8 cellular contexts compared by ENCODE assay signal in the genomic region with DNA sequence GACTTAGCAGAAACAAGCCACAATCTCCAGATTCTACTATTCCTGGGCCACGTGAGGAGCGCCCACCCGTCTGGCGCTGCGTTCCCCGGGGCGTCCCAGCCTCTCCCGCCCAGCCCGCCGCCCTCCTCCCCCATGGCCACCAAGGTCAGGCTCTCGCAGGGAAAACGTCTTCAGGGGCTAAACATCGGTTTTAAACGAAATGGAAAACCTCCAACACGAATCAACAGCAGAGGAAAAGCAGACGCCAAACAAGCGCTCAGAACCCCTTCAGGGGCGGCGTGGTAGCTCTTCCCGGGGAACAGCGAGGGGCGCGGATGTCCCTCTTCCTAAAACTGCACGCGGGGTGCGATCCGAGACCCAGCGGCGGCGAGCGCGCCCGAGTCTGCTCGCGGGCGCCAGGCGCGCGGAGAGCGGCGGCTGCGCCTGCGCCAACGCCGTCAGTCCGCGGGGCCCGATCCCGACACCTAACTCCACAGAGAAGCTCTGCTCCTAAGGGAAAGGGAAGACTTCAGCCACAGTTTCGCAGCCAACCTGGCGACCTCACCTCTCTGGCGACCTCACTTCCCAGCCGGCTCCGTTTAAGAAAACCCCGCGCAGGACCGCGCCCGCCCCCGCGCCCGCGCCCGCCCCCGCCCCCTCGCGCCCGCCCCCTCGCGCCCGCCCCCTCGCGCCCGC. TPM values are rescaled to one million over a fixed set of nuclear protein-coding genes. Genes with fewer than 3 reads are reported as not detected.
DNase-seq lines count a peak whose midpoint lies in the region; ATAC-seq and TF ChIP-seq lines count a peak whose summit lies in the region.

No MANE protein-coding gene starts in this region.

- H4K91ac ChIP-seq in neuronal stem cell (ENCODE audit: low read depth, low read length, poor library complexity) = no peak overlapping the region

- peaks cover 0 to 4% of the 10 kb centered on the region in 2 donors for H3K4me1 ChIP-seq in neuronal stem cell (ENCODE audit: control insufficient read depth in 2 of 2, insufficient read depth in 1 of 2, low read depth in 1 of 2, low read length in 2 of 2)
- peaks cover 6 to 10% of the 10 kb centered on the region in 2 donors for H3K4me1 ChIP-seq in thyroid gland

- H3K4me1 Mint-ChIP-seq in activated naive CD4-positive, alpha-beta T cell treated with anti-CD3 and anti-CD28 coated beads for 36 hours (ENCODE audit: low read depth) = peaks cover 16% of the 10 kb centered on the region

- no peak for TF ChIP-seq EP300 in Ishikawa (IDR thresholded peaks at IDR 0.05; ENCODE audit: borderline replicate concordance)

- H3K9me3 ChIP-seq in neuronal stem cell (replicated peaks in 1 of 2; ENCODE audit: control insufficient read depth in 2 of 2, insufficient read depth in 1 of 2, low read depth in 1 of 2, low read length in 2 of 2) (no peaks in the 10 kb centered on the region), thyroid gland (no peaks in the 10 kb centered on the region)

- TF ChIP-seq RAD21 in Ishikawa (IDR thresholded peaks at IDR 0.05; ENCODE audit: low read depth) = no peak

- WGBS in neuronal stem cell (ENCODE audit: extremely low coverage in 2 of 2, insufficient read length in 2 of 2, insufficient replicate concordance in 1 of 2), 2 donors = no CpG with 5 or more reads among the region's 74 CpGs
- WGBS in thyroid gland, 2 donors = 0 to 1% methylated on average over 23 to 38 of the region's 74 CpGs

- peaks cover 12% of the 10 kb centered on the region for H3K36me3 Mint-ChIP-seq in activated naive CD4-positive, alpha-beta T cell treated with anti-CD3 and anti-CD28 coated beads for 36 hours (ENCODE audit: low read depth)

- H3K4me2 ChIP-seq in neuronal stem cell (ENCODE audit: insufficient read depth, low read length, poor library complexity, severe bottlenecking) = peak overlapping the region; percentile 73

- H2AK5ac ChIP-seq in neuronal stem cell (ENCODE audit: low read depth, low read length) = no peak overlapping the region

- H2BK120ac ChIP-seq in neuronal stem cell (ENCODE audit: low read depth, low read length) = peak overlapping the region; percentile 27

- peak overlapping the region; percentile 95 for H3K4me3 Mint-ChIP-seq in activated naive CD4-positive, alpha-beta T cell treated with anti-CD3 and anti-CD28 coated beads for 36 hours

- peak overlapping the region; percentile 97 for H3K27ac Mint-ChIP-seq in activated naive CD4-positive, alpha-beta T cell treated with anti-CD3 and anti-CD28 coated beads for 36 hours

- H3K9me3 Mint-ChIP-seq in activated naive CD4-positive, alpha-beta T cell treated with anti-CD3 and anti-CD28 coated beads for 36 hours = no peaks in the 10 kb centered on the region

- peak overlapping the region; percentile 63 for H3K23ac ChIP-seq in neuronal stem cell (ENCODE audit: low read depth, low read length, poor library complexity)

- peak overlapping the region; percentile 99 for H2AFZ ChIP-seq in neuronal stem cell (ENCODE audit: low read length)

- intact Hi-C loops in activated naive CD4-positive, alpha-beta T cell treated with anti-CD3 and anti-CD28 coated beads for 36 hours (cut with micrococcal nuclease) = loop anchor here (1.0 to 2.0 kb wide), 2 partner anchors 100 to 119 kb away; a partner anchor contains a TSS
- intact Hi-C loops in thyroid gland (cut with DNase I) = loop anchor here (5.0 kb wide), 2 partner anchors 40 to 180 kb away; a partner anchor contains a TSS

- H3K27me3 ChIP-seq in neuronal stem cell (ENCODE audit: control insufficient read depth in 3 of 3, insufficient read depth in 3 of 3, low read depth in 1 of 3, low read length in 3 of 3) (no peaks in the 10 kb centered on the region), thyroid gland (no peaks in the 10 kb centered on the region)

- no peak overlapping the region for H3K4ac ChIP-seq in neuronal stem cell (ENCODE audit: low read length)

- H2BK12ac ChIP-seq in neuronal stem cell (ENCODE audit: low read length) = no peak overlapping the region

- H3K27ac ChIP-seq in neuronal stem cell (replicated peaks; ENCODE audit: low read length) (peak overlapping the region; percentile 92), thyroid gland (peak overlapping the region; percentile 63 to 88 (median 72))

- no peaks in the 10 kb centered on the region for H3K79me1 ChIP-seq in neuronal stem cell (ENCODE audit: low read depth, low read length)

- H4K8ac ChIP-seq in neuronal stem cell (ENCODE audit: low read depth, low read length) = no peak overlapping the region

- TF ChIP-seq CTCF in thyroid gland (IDR thresholded peaks at IDR 0.05) = no peak

- H2BK5ac ChIP-seq in neuronal stem cell (ENCODE audit: low read length) = peak overlapping the region; percentile 85

- DNase-seq in Daoy (ENCODE audit: low read depth) = peak; percentile 79
- peak; percentile 66 for DNase-seq in RPMI7951 (ENCODE audit: low read depth)
- peak; percentile 72 for DNase-seq in activated naive CD4-positive, alpha-beta T cell treated with anti-CD3 and anti-CD28 coated beads for 36 hours
- peak; percentile 85 for DNase-seq in germinal center (ENCODE audit: low spot score)
- peak; percentile 79 for DNase-seq in neuronal stem cell (ENCODE audit: low spot score)
- DNase-seq in thyroid gland = peak; percentile 51 to 61

- H3K4me3 ChIP-seq in neuronal stem cell (ENCODE audit: low read length in 2 of 2) (peak overlapping the region; percentile 88 to 99), thyroid gland (replicated peaks in 1 of 3) (peak overlapping the region; percentile 42 to 98 (median 44))

- no peak overlapping the region for H3K14ac ChIP-seq in neuronal stem cell (ENCODE audit: low read length)

- peak; percentile 47 for ATAC-seq in GM21717 (IDR thresholded peaks at IDR 0.05; ENCODE audit: unreplicated experiment)

- H3K18ac ChIP-seq in neuronal stem cell (ENCODE audit: low read length) = peak overlapping the region; percentile 92

- H2BK15ac ChIP-seq in neuronal stem cell (ENCODE audit: low read length) = no peak overlapping the region

- no peak for TF ChIP-seq POLR2A in thyroid gland (IDR thresholded peaks at IDR 0.05)

- H3K36me3 ChIP-seq in neuronal stem cell (replicated peaks in 1 of 2; ENCODE audit: control insufficient read depth in 2 of 2, insufficient read depth in 2 of 2, low read length in 2 of 2) (peaks cover 10 to 22% of the 10 kb centered on the region in 2 donors), thyroid gland (peaks cover 7 to 9% of the 10 kb centered on the region in 2 donors)

- CTCF ChIA-PET in activated naive CD4-positive, alpha-beta T cell treated with anti-CD3 and anti-CD28 coated beads for 36 hours (lab: Charles Lee) = interaction anchor here (0.7 to 2.0 kb wide), 9 partner anchors 24 to 467 kb away, joined by 3 to 8 read pairs (median 3); a partner anchor contains a TSS

- peak overlapping the region; percentile 90 for H3K9ac ChIP-seq in neuronal stem cell (ENCODE audit: low read depth, low read length, poor library complexity)

- H3K27me3 Mint-ChIP-seq in activated naive CD4-positive, alpha-beta T cell treated with anti-CD3 and anti-CD28 coated beads for 36 hours (ENCODE audit: low read depth) = no peaks in the 10 kb centered on the region

TF ChIP-seq in Ishikawa, 13 proteins besides CTCF, POLR2A, EP300 and RAD21 (continues in another document):
- TF ChIP-seq, protein P1, sequence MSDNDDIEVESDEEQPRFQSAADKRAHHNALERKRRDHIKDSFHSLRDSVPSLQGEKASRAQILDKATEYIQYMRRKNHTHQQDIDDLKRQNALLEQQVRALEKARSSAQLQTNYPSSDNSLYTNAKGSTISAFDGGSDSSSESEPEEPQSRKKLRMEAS (IDR thresholded peaks at IDR 0.05) = peak; percentile 34; the same call in 1 of the 2 replicates
- TF ChIP-seq, protein P2, sequence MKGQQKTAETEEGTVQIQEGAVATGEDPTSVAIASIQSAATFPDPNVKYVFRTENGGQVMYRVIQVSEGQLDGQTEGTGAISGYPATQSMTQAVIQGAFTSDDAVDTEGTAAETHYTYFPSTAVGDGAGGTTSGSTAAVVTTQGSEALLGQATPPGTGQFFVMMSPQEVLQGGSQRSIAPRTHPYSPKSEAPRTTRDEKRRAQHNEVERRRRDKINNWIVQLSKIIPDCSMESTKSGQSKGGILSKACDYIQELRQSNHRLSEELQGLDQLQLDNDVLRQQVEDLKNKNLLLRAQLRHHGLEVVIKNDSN (IDR thresholded peaks at IDR 0.05) = peak; percentile 56
- no peak for TF ChIP-seq NFIC (IDR thresholded peaks at IDR 0.05)
- no peak for TF ChIP-seq YY1 (IDR thresholded peaks at IDR 0.05; ENCODE audit: low read depth)
- TF ChIP-seq TAF1 (IDR thresholded peaks at IDR 0.05; ENCODE audit: low read depth) = peak; percentile 64; the same call in 1 of the 2 replicates
- TF ChIP-seq CEBPB (IDR thresholded peaks at IDR 0.05) = no peak
- TF ChIP-seq CREB1 (IDR thresholded peaks at IDR 0.05; ENCODE audit: low read depth) = no peak
- 0 out of 2 replicates have a peak, but pooled peaks have one; percentile 36 for TF ChIP-seq ZBTB7A (IDR thresholded peaks at IDR 0.05; ENCODE audit: low read depth)
- TF ChIP-seq FOXM1 (IDR thresholded peaks at IDR 0.05; ENCODE audit: borderline replicate concordance, low read depth) = no peak
- no peak for TF ChIP-seq TEAD4 (IDR thresholded peaks at IDR 0.05)
- TF ChIP-seq EGR1 (IDR thresholded peaks at IDR 0.05) = no peak
- TF ChIP-seq TCF12 (IDR thresholded peaks at IDR 0.05; ENCODE audit: low read depth) = no peak; the same call in none of the 2 replicates

RNA-seq across cellular contexts. Expression of a gene that starts 0.5 kb away (rescaled TPM):
- 13.5 and 15.9 TPM in 2 replicates for total RNA-seq in Daoy (2014; rRNA removed; shearing (Covaris generic))
- total RNA-seq in RPMI7951 (2014; rRNA removed; shearing (Covaris generic)) = 11.4 and 18.3 TPM in 2 replicates
- total RNA-seq in activated naive CD4-positive, alpha-beta T cell treated with anti-CD3 and anti-CD28 coated beads for 36 hours = 10 to 100 TPM; 31.4 to 32.1 TPM
- polyA plus RNA-seq in neuronal stem cell (2013, experiment 1 of 2) = 22.7 TPM
- polyA plus RNA-seq in neuronal stem cell (2013, experiment 2 of 2) = 25.4 TPM
- total RNA-seq in thyroid gland = 10 to 100 TPM; 31.9 to 42.9 (median 37.2) TPM

RNA-seq across cellular contexts. Expression of a gene that starts 27.5 kb away (rescaled TPM):
- total RNA-seq in Daoy (2014; rRNA removed; shearing (Covaris generic)) = 1.4 and 1.5 TPM in 2 replicates
- under 0.01 TPM in 2 replicates for total RNA-seq in RPMI7951 (2014; rRNA removed; shearing (Covaris generic))
- total RNA-seq in activated naive CD4-positive, alpha-beta T cell treated with anti-CD3 and anti-CD28 coated beads for 36 hours = not detected
- 0.45 TPM for polyA plus RNA-seq in neuronal stem cell (2013, experiment 1 of 2)
- 0.50 TPM for polyA plus RNA-seq in neuronal stem cell (2013, experiment 2 of 2)
- 1 to 10 TPM in 2 of 4 donors, under 1 TPM in 2; 0.56 to 2.5 (median 0.99) TPM for total RNA-seq in thyroid gland

Comparison
In these comparisons a context has a peak if more than half of its experiments do, and no peak if none do; other contexts are left out.
1. Peak in every context shown above with its lines: DNase-seq, ATAC-seq, H3K4me3 ChIP-seq and H3K27ac ChIP-seq.